8 cellular contexts compared by ENCODE assay signal in genomic region chr16:1971678-1972489, GRCh38. TPM values are rescaled to one million over a fixed set of nuclear protein-coding genes. Genes with fewer than 3 reads are reported as not detected.
DNase-seq lines count a peak whose midpoint lies in the region; TF ChIP-seq lines count a peak whose summit lies in the region.

Gene TBL3 (plus strand): TSS chr16:1972053. CDS start chr16:1972165, 112 bp downstream.

- peak within 1 kb of the TSS; percentile 93 for H3K9ac ChIP-seq in SK-N-SH

- 1% methylated on average over 27 of the region's 87 CpGs for WGBS in SK-N-SH (ENCODE audit: low lambda C conversion rate)

- H3K79me2 ChIP-seq in SK-N-SH (ENCODE audit: insufficient read depth): peaks cover 30% of the 10 kb centered on the region

- DNase-seq in GM04504 (ENCODE audit: low read depth) (peak; percentile 88), HEK293T (ENCODE audit: extremely low spot score) (peak; percentile 95), MV-4-11 (lab: John Stamatoyannopoulos, UW) (peak; percentile 89), SK-N-SH (peak; percentile 98), germinal center (ENCODE audit: low spot score) (peak; percentile 93), nucleus accumbens (lab: John Stamatoyannopoulos, UW) (peak in 55 of 56 donors; percentile 69 to 95 (median 89)), superior temporal gyrus (ENCODE audit: extremely low spot score) (peak; percentile 94)
- peak; percentile 95 for DNase-seq in activated naive CD4-positive, alpha-beta T cell treated with anti-CD3 and anti-CD28 coated beads, Interleukin-2, amount 50 U/mL, for 16 hours

- H2AFZ ChIP-seq in SK-N-SH (ENCODE audit: low read depth): peak within 1 kb of the TSS; percentile 89

- peaks cover 4% of the 10 kb centered on the region for H3F3A ChIP-seq in SK-N-SH (replicated peaks; ENCODE audit: insufficient read depth)

- H3K4me3 ChIP-seq in SK-N-SH (ENCODE audit: low read depth in 2 of 2, low read length in 1 of 2): peak within 1 kb of the TSS; percentile 75 to 88

- peak within 1 kb of the TSS; percentile 93 to 98 for H3K27ac ChIP-seq in SK-N-SH (ENCODE audit: low read depth in 2 of 2, low read length in 1 of 2)

- peaks cover 7 to 29% of the 10 kb centered on the region in 2 experiments for H3K36me3 ChIP-seq in SK-N-SH (replicated peaks in 1 of 2; ENCODE audit: control insufficient read depth in 1 of 2, insufficient read depth in 2 of 2, low read length in 1 of 2)

- CTCF ChIA-PET in HEK293T (lab: Yijun Ruan, JAX): interaction anchor here (0.6 to 1.4 kb wide), 2 partner anchors 43 to 92 kb away, joined by 3 read pairs; no protein-coding TSS in a partner anchor
- CTCF ChIA-PET in SK-N-SH (lab: Yijun Ruan, JAX): interaction anchor here (1.2 to 3.7 kb wide), 4 partner anchors 12 to 181 kb away, joined by 3 to 19 read pairs (median 9); partner anchors contain the start of gene GFER

- TF ChIP-seq EP300 in SK-N-SH (IDR thresholded peaks at IDR 0.05; ENCODE audit: borderline replicate concordance in 1 of 2, low read depth in 1 of 2, low read length in 1 of 2): no peak

- H3K27me3 ChIP-seq in SK-N-SH (ENCODE audit: insufficient read depth): no peaks in the 10 kb centered on the region

- no peaks in the 10 kb centered on the region for H3K9me3 ChIP-seq in SK-N-SH

- TF ChIP-seq RAD21 in SK-N-SH (IDR thresholded peaks at IDR 0.05; ENCODE audit: low read length): no peak

- no peaks in the 10 kb centered on the region for H3K9me2 ChIP-seq in SK-N-SH

- no peak for TF ChIP-seq CTCF in SK-N-SH (IDR thresholded peaks at IDR 0.05)

- POLR2A ChIA-PET in HEK293T (lab: Yijun Ruan, JAX) (interaction anchor here (0.6 to 3.4 kb wide), 17 partner anchors 9 to 193 kb away, joined by 3 to 33 read pairs (median 4); partner anchors contain the start of genes GFER, MSRB1, NOXO1 and NUBP2), SK-N-SH (lab: Yijun Ruan, JAX) (interaction anchor here (1.0 to 2.0 kb wide), 5 partner anchors 11 to 199 kb away, joined by 3 to 10 read pairs (median 5); partner anchors contain the start of genes EME2, GFER and MRPS34)

- H3K4me2 ChIP-seq in SK-N-SH: peak within 1 kb of the TSS; percentile 87

- H4K20me1 ChIP-seq in SK-N-SH (ENCODE audit: insufficient read depth): no peaks in the 10 kb centered on the region

- H3K4me1 ChIP-seq in SK-N-SH (ENCODE audit: control insufficient read depth in 1 of 2, insufficient read depth in 2 of 2, low read depth in 1 of 2, low read length in 1 of 2): peaks cover 0 to 9% of the 10 kb centered on the region in 2 experiments; a peak in 1 of 4 replicates

TF ChIP-seq in HEK293T, 16 proteins besides CTCF, POLR2A, EP300 and RAD21:
- TF ChIP-seq FOXM1 (IDR thresholded peaks at IDR 0.05; ENCODE audit: borderline replicate concordance) (no peak), HDGF (IDR thresholded peaks at IDR 0.05; ENCODE audit: borderline replicate concordance) (no peak; the same call in 1 of the 2 replicates), ELF4 (IDR thresholded peaks at IDR 0.05) (peak; percentile 97), LEF1 (IDR thresholded peaks at IDR 0.05; ENCODE audit: borderline replicate concordance) (peak; percentile 6; the same call in 1 of the 2 replicates), TARDBP (IDR thresholded peaks at IDR 0.05) (no peak), L3MBTL2 (conservative IDR thresholded peaks at IDR 0.05) (peak; percentile 71), CTBP1 (IDR thresholded peaks at IDR 0.05; ENCODE audit: borderline replicate concordance) (no peak; the same call in none of the 2 replicates), FOXA1 (IDR thresholded peaks at IDR 0.05) (no peak)

TF ChIP-seq in SK-N-SH, 30 proteins besides CTCF, POLR2A, EP300 and RAD21:
- no peak for TF ChIP-seq PBX3 (IDR thresholded peaks at IDR 0.05)
- no peak for TF ChIP-seq TEAD4 (IDR thresholded peaks at IDR 0.05; ENCODE audit: borderline replicate concordance, insufficient read depth)
- TF ChIP-seq SIN3A (IDR thresholded peaks at IDR 0.05; ENCODE audit: borderline replicate concordance, low read depth, low read length): peak; percentile 90; the same call in 1 of the 2 replicates
- peak; percentile 92 for TF ChIP-seq MAX (IDR thresholded peaks at IDR 0.05; ENCODE audit: low read depth)
- peak; percentile 93 for TF ChIP-seq ZBTB33 (IDR thresholded peaks at IDR 0.05; ENCODE audit: borderline replicate concordance, low read depth)
- TF ChIP-seq CHD2 (IDR thresholded peaks at IDR 0.05; ENCODE audit: low read length, partially characterized antibody): peak; percentile 96
- TF ChIP-seq MEF2A (IDR thresholded peaks at IDR 0.05; ENCODE audit: borderline replicate concordance, low read depth): no peak
- peak; percentile 82 for TF ChIP-seq POLR2AphosphoS5 (IDR thresholded peaks at IDR 0.05; ENCODE audit: low read depth, low read length)
- no peak for TF ChIP-seq GATA2 (CRISPR knock-in tag; IDR thresholded peaks at IDR 0.05)
- peak; percentile 80 for TF ChIP-seq MXI1 (IDR thresholded peaks at IDR 0.05; ENCODE audit: low read depth, low read length)
- TF ChIP-seq IRF3 (IDR thresholded peaks at IDR 0.05; ENCODE audit: low read depth, low read length): no peak
- peak; percentile 99 for TF ChIP-seq YY1 (IDR thresholded peaks at IDR 0.05; ENCODE audit: low read depth)
- TF ChIP-seq TAF1 (IDR thresholded peaks at IDR 0.05; ENCODE audit: borderline replicate concordance, low read depth, low read length): peak; percentile 80
- TF ChIP-seq ELF1 (IDR thresholded peaks at IDR 0.05): peak; percentile 96
- peak; percentile 98 for TF ChIP-seq GABPA (IDR thresholded peaks at IDR 0.05; ENCODE audit: low read depth)
- TF ChIP-seq RXRA (IDR thresholded peaks at IDR 0.05; ENCODE audit: borderline replicate concordance, low read depth): no peak
- TF ChIP-seq RFX5 (IDR thresholded peaks at IDR 0.05; ENCODE audit: low read length): no peak

RNA-seq across cellular contexts. Expression of gene TBL3, which starts in this region (rescaled TPM):
- polyA plus RNA-seq in SK-N-SH (2012; rRNA removed): 36.7 and 37.1 TPM in 2 replicates
- 9.7 and 21.1 TPM in 2 replicates for polyA plus RNA-seq in SK-N-SH (2012; cell fraction: cytosol; rRNA removed)
- polyA plus RNA-seq in SK-N-SH (2012; cell fraction: nucleus; rRNA removed): 91.7 and 142 TPM in 2 replicates

Comparison
In these comparisons a context has a peak if more than half of its experiments do, and no peak if none do; other contexts are left out.
1. Peak in every context shown above with its lines: DNase-seq, H3K4me3 ChIP-seq and H3K27ac ChIP-seq.